Comparison of ENCODE assay signal across 12 cellular contexts in genomic region chr15:74130089-74130848, GRCh38. TPM values are rescaled to one million over a fixed set of nuclear protein-coding genes. Genes with fewer than 3 reads are reported as not detected.
DNase-seq lines count a peak whose midpoint lies in the region; ATAC-seq and TF ChIP-seq lines count a peak whose summit lies in the region.
"Had no signal": no experiment of that assay in that cellular context is flagged by ENCODE, and none has a peak within 500 bp of the region (broad histone marks: within the 10 kb centered on the region; RNA-seq: fewer than 3 reads in every experiment).

TSS of gene ISLR2 (plus strand) at chr15:74130586. CDS start at chr15:74132755, 2,169 bp downstream.

- ATAC-seq in activated T-cell treated with anti-CD3 and anti-CD28 coated beads, Interleukin-2, amount 50 U/mL, for 72 hours (replicated peaks in 1 of 2), result no peak
- ATAC-seq in activated T-helper 17 cell treated with anti-CD3 and anti-CD28 coated beads, Interleukin-2, amount 50 U/mL, for 72 hours (replicated peaks), result no peak
- ATAC-seq: activated CD4-positive, CD25-positive, alpha-beta regulatory T cell treated with anti-CD3 and anti-CD28 coated beads, Interleukin-2, amount 50 U/mL, for 24 hours; natural killer cell treated with Interleukin-12 subunit alpha and Interleukin-12 subunit beta and Interleukin-15 and Interleukin-18, amount 100 ng/mL, for 72 hours had no signal

- H3K27ac ChIP-seq in iPS-20b (ENCODE audit: low read length), result no peak within 1 kb of the TSS
- H3K27ac ChIP-seq in suprapubic skin, result no peak within 1 kb of the TSS
- H3K27ac ChIP-seq in tibial nerve, result no peak within 1 kb of the TSS

- H3K4me3 ChIP-seq in iPS-20b (ENCODE audit: low read length) (peak within 1 kb of the TSS; percentile 65), suprapubic skin (peak within 1 kb of the TSS; percentile 29), tibial nerve (peak within 1 kb of the TSS in 1 of 4 donors; percentile 34)

- in situ Hi-C loops in G401 (cut with HindIII; ENCODE audit: low sequenced_read_pairs), result no loop called here

- H3K36me3 Mint-ChIP-seq in activated T-cell treated with anti-CD3 and anti-CD28 coated beads, Interleukin-2, amount 50 U/mL, for 72 hours (ENCODE audit: insufficient read depth in 2 of 2), result no peaks in the 10 kb centered on the region
- H3K36me3 Mint-ChIP-seq in activated T-helper 17 cell treated with anti-CD3 and anti-CD28 coated beads, Interleukin-2, amount 50 U/mL, for 72 hours (ENCODE audit: low read depth), result peaks cover 5% of the 10 kb centered on the region
- H3K36me3 Mint-ChIP-seq: natural killer cell treated with Interleukin-12 subunit alpha and Interleukin-12 subunit beta and Interleukin-15 and Interleukin-18, amount 100 ng/mL, for 72 hours had no signal

- H3K4me1 Mint-ChIP-seq in activated T-cell treated with anti-CD3 and anti-CD28 coated beads, Interleukin-2, amount 50 U/mL, for 72 hours (ENCODE audit: low read depth), result peaks cover 40% of the 10 kb centered on the region
- peaks cover 9% of the 10 kb centered on the region for H3K4me1 Mint-ChIP-seq in activated T-helper 17 cell treated with anti-CD3 and anti-CD28 coated beads, Interleukin-2, amount 50 U/mL, for 72 hours

- H3K4me1 ChIP-seq in iPS-20b (ENCODE audit: insufficient read depth, low read length), result peaks cover 18% of the 10 kb centered on the region; the same call in 1 of the 2 replicates
- peaks cover 39% of the 10 kb centered on the region for H3K4me1 ChIP-seq in suprapubic skin
- H3K4me1 ChIP-seq in tibial nerve, result peaks cover 0 to 53% (median 28%) of the 10 kb centered on the region in 4 donors

- TF ChIP-seq POLR2A in suprapubic skin (IDR thresholded peaks at IDR 0.05) (no peak), tibial nerve (IDR thresholded peaks at IDR 0.05) (no peak)

- 2% methylated on average over 43 of the region's 55 CpGs for WGBS in suprapubic skin
- 1 to 3% methylated on average over 45 to 55 of the region's 55 CpGs for WGBS in tibial nerve, 2 donors

- no peaks in the 10 kb centered on the region for H3K9me3 Mint-ChIP-seq in activated T-cell treated with anti-CD3 and anti-CD28 coated beads, Interleukin-2, amount 50 U/mL, for 72 hours
- no peaks in the 10 kb centered on the region for H3K9me3 Mint-ChIP-seq in activated T-helper 17 cell treated with anti-CD3 and anti-CD28 coated beads, Interleukin-2, amount 50 U/mL, for 72 hours
- H3K9me3 Mint-ChIP-seq: natural killer cell treated with Interleukin-12 subunit alpha and Interleukin-12 subunit beta and Interleukin-15 and Interleukin-18, amount 100 ng/mL, for 72 hours had no signal

- DNase-seq in activated T-cell treated with anti-CD3 and anti-CD28 coated beads, Interleukin-2, amount 50 U/mL, for 72 hours, result no peak
- DNase-seq in activated T-cell treated with anti-CD3 and anti-CD28 coated beads for 4 hours (no peak), suprapubic skin (ENCODE audit: low spot score in 2 of 2) (peak in 1 of 2 donors; percentile 65), tibial nerve (ENCODE audit: low spot score in 2 of 2) (no peak), G401 (ENCODE audit: low spot score) (no peak), hepatic stellate cell (ENCODE audit: low spot score) (no peak)
- DNase-seq: NCI-H345 had no signal

- peak within 1 kb of the TSS; percentile 14 to 44 for H3K4me3 Mint-ChIP-seq in activated T-cell treated with anti-CD3 and anti-CD28 coated beads, Interleukin-2, amount 50 U/mL, for 72 hours
- H3K4me3 Mint-ChIP-seq in activated T-helper 17 cell treated with anti-CD3 and anti-CD28 coated beads, Interleukin-2, amount 50 U/mL, for 72 hours, result peak within 1 kb of the TSS; percentile 30
- H3K4me3 Mint-ChIP-seq: natural killer cell treated with Interleukin-12 subunit alpha and Interleukin-12 subunit beta and Interleukin-15 and Interleukin-18, amount 100 ng/mL, for 72 hours had no signal

- H3K9me3 ChIP-seq in iPS-20b (ENCODE audit: insufficient read depth, low read depth, low read length) (no peaks in the 10 kb centered on the region), suprapubic skin (no peaks in the 10 kb centered on the region), tibial nerve (peaks cover 0 to 19% (median 0%) of the 10 kb centered on the region in 4 donors)

- no peak within 1 kb of the TSS for H3K27ac Mint-ChIP-seq in activated T-cell treated with anti-CD3 and anti-CD28 coated beads, Interleukin-2, amount 50 U/mL, for 72 hours
- H3K27ac Mint-ChIP-seq in activated T-helper 17 cell treated with anti-CD3 and anti-CD28 coated beads, Interleukin-2, amount 50 U/mL, for 72 hours, result no peak within 1 kb of the TSS

- TF ChIP-seq EP300 in suprapubic skin (IDR thresholded peaks at IDR 0.05) (no peak), tibial nerve (IDR thresholded peaks at IDR 0.05) (no peak)

- TF ChIP-seq CTCF in suprapubic skin (IDR thresholded peaks at IDR 0.05), result no peak
- no peak for TF ChIP-seq CTCF in tibial nerve (IDR thresholded peaks at IDR 0.05)

- H3K36me3 ChIP-seq in iPS-20b (ENCODE audit: insufficient read depth, low read depth, low read length) (no peaks in the 10 kb centered on the region), suprapubic skin (no peaks in the 10 kb centered on the region), tibial nerve (peaks cover 0 to 8% (median 0%) of the 10 kb centered on the region in 3 donors)

- peaks cover 84% of the 10 kb centered on the region for H3K27me3 Mint-ChIP-seq in activated T-cell treated with anti-CD3 and anti-CD28 coated beads, Interleukin-2, amount 50 U/mL, for 72 hours (ENCODE audit: low read depth)
- peaks cover 55% of the 10 kb centered on the region for H3K27me3 Mint-ChIP-seq in activated T-helper 17 cell treated with anti-CD3 and anti-CD28 coated beads, Interleukin-2, amount 50 U/mL, for 72 hours

- peaks cover 98% of the 10 kb centered on the region for H3K27me3 ChIP-seq in iPS-20b (ENCODE audit: insufficient read depth, low read length)
- H3K27me3 ChIP-seq in suprapubic skin, result peaks cover 90% of the 10 kb centered on the region
- peaks cover 0 to 91% of the 10 kb centered on the region in 2 donors for H3K27me3 ChIP-seq in tibial nerve

- peak within 1 kb of the TSS; percentile 51; the same call in 1 of the 2 replicates for H3K9ac ChIP-seq in iPS-20b (ENCODE audit: low read depth, low read length)

RNA-seq across cellular contexts. Expression of gene ISLR2, which starts in this region (rescaled TPM):
- total RNA-seq in activated T-cell treated with anti-CD3 and anti-CD28 coated beads, Interleukin-2, amount 50 U/mL, for 72 hours, result under 1 TPM in 1 of 2 donors, not detected in 1; 0.62 TPM
- not detected for total RNA-seq in activated T-helper 17 cell treated with anti-CD3 and anti-CD28 coated beads, Interleukin-2, amount 50 U/mL, for 72 hours
- total RNA-seq in suprapubic skin (1 to 10 TPM in 2 of 4 donors, under 1 TPM in 1, not detected in 1; 0.57 to 1.9 (median 1.1) TPM), tibial nerve (1 to 10 TPM in 1 of 4 donors, under 1 TPM in 2, not detected in 1; 0.66 to 1.5 (median 0.98) TPM)
- total RNA-seq in G401 (2014; rRNA removed; shearing (Covaris generic)), result not detected in 2 replicates
- total RNA-seq: Daoy; natural killer cell treated with Interleukin-12 subunit alpha and Interleukin-12 subunit beta and Interleukin-15 and Interleukin-18, amount 100 ng/mL, for 72 hours had no signal
